ENCODE assay signal across 28 cellular contexts in genomic region chr13:27971236-27971645, GRCh38. TPM values are rescaled to one million over a fixed set of nuclear protein-coding genes. Genes with fewer than 3 reads are reported as not detected.
DNase-seq lines count a peak whose midpoint lies in the region; TF ChIP-seq lines count a peak whose summit lies in the region.
"Had no signal": no experiment of that assay in that cellular context is flagged by ENCODE, and none has a peak within 500 bp of the region (broad histone marks: within the 10 kb centered on the region; RNA-seq: fewer than 3 reads in every experiment).

No MANE protein-coding gene starts in this region.

- H3K4me3 ChIP-seq in HUES6 (ENCODE audit: low read depth, low read length) (peak overlapping the region; percentile 80; the same call in 1 of the 2 replicates), endodermal cell (ENCODE audit: low read length) (no peak overlapping the region), mesodermal cell (ENCODE audit: extremely low read depth, insufficient read depth, low read length, poor library complexity, severe bottlenecking) (no peak overlapping the region), PC-9 (no peak overlapping the region)
- H3K4me3 ChIP-seq: BLaER1 treated with 17β-estradiol and CSF1 and Interleukin-3, amounts not matched to agents 10 nM and 100 nM; heart right ventricle; smooth muscle cell; uterus had no signal

- no peaks in the 10 kb centered on the region for H3K36me3 Mint-ChIP-seq in endodermal cell (ENCODE audit: low read depth)

- no peaks in the 10 kb centered on the region for H3K79me2 ChIP-seq in PC-9 (ENCODE audit: low read depth)

- 4 to 7% methylated on average over 12 of the region's 13 CpGs for WGBS in endodermal cell (ENCODE audit: insufficient coverage in 1 of 2, insufficient read length in 1 of 2), 2 experiments
- 2% methylated on average over 12 of the region's 13 CpGs for WGBS in mesodermal cell (ENCODE audit: insufficient coverage in 2 of 2), 2 experiments

- H3K27me3 ChIP-seq in HUES6 (ENCODE audit: control insufficient read depth, insufficient read depth, low read length) (peaks cover 100% of the 10 kb centered on the region), endodermal cell (ENCODE audit: control insufficient read depth, insufficient read depth, low read length, poor library complexity, severe bottlenecking) (peaks cover 100% of the 10 kb centered on the region), PC-9 (ENCODE audit: insufficient read depth, low read depth) (peaks cover 23% of the 10 kb centered on the region)

- no peaks in the 10 kb centered on the region for H3K9me3 Mint-ChIP-seq in endodermal cell
- H3K9me3 Mint-ChIP-seq: activated T-helper 2 cell treated with anti-CD3 and anti-CD28 coated beads, Interferon-gamma antibody, Interleukin-2, Interleukin-4, amounts not matched to agents 10 μg/mL and 5 μg/mL and 100 μg/mL, durations not matched to agents 14 hours and 24 hours and 36 hours had no signal

- H3K9me3 ChIP-seq in HUES6 (ENCODE audit: control insufficient read depth, insufficient read depth, low read depth, low read length) (no peaks in the 10 kb centered on the region), endodermal cell (ENCODE audit: control insufficient read depth, low read length) (no peaks in the 10 kb centered on the region), mesodermal cell (ENCODE audit: control insufficient read depth, low read length) (no peaks in the 10 kb centered on the region), PC-9 (ENCODE audit: insufficient read depth, low read depth) (no peaks in the 10 kb centered on the region)
- H3K9me3 ChIP-seq: heart right ventricle, uterus had no signal

- intact Hi-C loops in PC-9 (cut with micrococcal nuclease; ENCODE audit: unreplicated experiment): no loop called here

- H3K9ac ChIP-seq in HUES6 (ENCODE audit: low read length) (peak overlapping the region; percentile 52), endodermal cell (ENCODE audit: extremely low read depth, low read length, poor library complexity, severe bottlenecking) (no peak overlapping the region)
- H3K9ac ChIP-seq: BLaER1 treated with 17β-estradiol and CSF1 and Interleukin-3, amounts not matched to agents 10 nM and 100 nM had no signal

- no peak overlapping the region for H2AFZ ChIP-seq in PC-9

- peaks cover 18% of the 10 kb centered on the region for H3K4me1 Mint-ChIP-seq in endodermal cell

- H3K4me1 ChIP-seq in HUES6 (ENCODE audit: control insufficient read depth, insufficient read depth, low read length): peaks cover 64% of the 10 kb centered on the region
- H3K4me1 ChIP-seq in endodermal cell (ENCODE audit: control insufficient read depth, insufficient read depth, low read length): peaks cover 3% of the 10 kb centered on the region
- H3K4me1 ChIP-seq in mesodermal cell (ENCODE audit: control insufficient read depth, insufficient read depth, low read length, poor library complexity, severe bottlenecking): peaks cover 15% of the 10 kb centered on the region
- H3K4me1 ChIP-seq in PC-9 (replicated peaks; ENCODE audit: insufficient read depth): no peaks in the 10 kb centered on the region

- H3K4me3 Mint-ChIP-seq in endodermal cell: no peak overlapping the region

- H3K27ac Mint-ChIP-seq in endodermal cell: no peak overlapping the region
- H3K27ac Mint-ChIP-seq: activated T-helper 2 cell treated with anti-CD3 and anti-CD28 coated beads, Interferon-gamma antibody, Interleukin-2, Interleukin-4, amounts not matched to agents 10 μg/mL and 5 μg/mL and 100 μg/mL, durations not matched to agents 14 hours and 24 hours and 36 hours had no signal

- no peaks in the 10 kb centered on the region for H3K9me2 ChIP-seq in PC-9 (ENCODE audit: insufficient read depth)

- H4K20me1 ChIP-seq in PC-9 (ENCODE audit: insufficient read depth): no peaks in the 10 kb centered on the region

- POLR2A ChIA-PET in PC-9 (lab: Charles Lee; ENCODE audit: unreplicated experiment): no interaction called here

- peaks cover 100% of the 10 kb centered on the region for H3K27me3 Mint-ChIP-seq in endodermal cell (ENCODE audit: insufficient read depth)

- H3K4me2 ChIP-seq in PC-9: no peak overlapping the region
- H3K4me2 ChIP-seq: BLaER1 treated with 17β-estradiol and CSF1 and Interleukin-3, amounts not matched to agents 10 nM and 100 nM had no signal

- H3K27ac ChIP-seq in HUES6 (ENCODE audit: low read depth, low read length) (no peak overlapping the region; the same call in 1 of the 2 replicates), endodermal cell (ENCODE audit: low read depth, low read length) (no peak overlapping the region), mesodermal cell (ENCODE audit: low read depth, low read length, severe bottlenecking) (peak overlapping the region; percentile 64), PC-9 (no peak overlapping the region)
- H3K27ac ChIP-seq: BLaER1 treated with 17β-estradiol and CSF1 and Interleukin-3, amounts not matched to agents 10 nM and 100 nM; heart right ventricle; HL-60; uterus; WERI-Rb-1 had no signal

- CTCF ChIA-PET in PC-9 (lab: Charles Lee): no interaction called here

- no TSS peak for BruUV-seq in PC-9 (replicated peaks; lab: Mats Ljungman, UMichigan)

- TF ChIP-seq CTCF in endodermal cell (conservative IDR thresholded peaks at IDR 0.05) (no peak), PC-9 (conservative IDR thresholded peaks at IDR 0.05) (no peak)

- no peaks in the 10 kb centered on the region for H3F3A ChIP-seq in PC-9 (ENCODE audit: insufficient read depth, low read depth)

- H3K36me3 ChIP-seq in HUES6 (ENCODE audit: control insufficient read depth, insufficient read depth, low read length): no peaks in the 10 kb centered on the region
- H3K36me3 ChIP-seq in endodermal cell (ENCODE audit: control insufficient read depth, insufficient read depth, low read length): no peaks in the 10 kb centered on the region
- H3K36me3 ChIP-seq in mesodermal cell (ENCODE audit: control insufficient read depth, insufficient read depth, low read length): no peaks in the 10 kb centered on the region
- no peaks in the 10 kb centered on the region for H3K36me3 ChIP-seq in PC-9 (ENCODE audit: low read depth)
- H3K36me3 ChIP-seq: BLaER1 treated with 17β-estradiol and CSF1 and Interleukin-3, amounts not matched to agents 10 nM and 100 nM; heart right ventricle; uterus; WERI-Rb-1 had no signal

- DNase-seq in endodermal cell (peak; percentile 92), retina (peak; percentile 52), PC-9 (no peak), NCI-H524 treated with DMSO at 0.1 percent for 48 hours (lab: John Stamatoyannopoulos, UW) (no peak), NCI-H1105 (lab: John Stamatoyannopoulos, UW) (no peak)
- DNase-seq: activated CD4-positive, alpha-beta T cell treated with anti-CD3 and anti-CD28 coated beads, Interleukin-2, amount 50 U/mL, for 1 hour; activated CD8-positive, alpha-beta memory T cell treated with anti-CD3 and anti-CD28 coated beads, Interleukin-2, amount 50 U/mL, for 48 hours; COR-L47; erythroblast; HCEC 1CT; heart right ventricle; left ventricle myocardium superior; NCI-H1105 treated with DMSO at 0.1 percent for 48 hours; NCI-H2081; NCI-H226; NCI-H748 treated with DMSO at 0.1 percent for 48 hours; nucleus accumbens; uterus; WERI-Rb-1 had no signal

RNA-seq across cellular contexts. Expression of gene CDX2, which starts 2.1 kb away (rescaled TPM):
- not detected for total RNA-seq in endodermal cell
- 1.0 TPM for polyA plus RNA-seq in endodermal cell (2013, experiment 1 of 2)
- 0.58 TPM for polyA plus RNA-seq in endodermal cell (2013, experiment 2 of 2)
- polyA plus RNA-seq in mesodermal cell (2013, experiment 1 of 2): 16.1 TPM
- polyA plus RNA-seq in mesodermal cell (2013, experiment 2 of 2): 22.0 TPM
- not detected in 2 replicates for total RNA-seq in PC-9 (2021)
- total RNA-seq: activated T-helper 2 cell treated with anti-CD3 and anti-CD28 coated beads, Interferon-gamma antibody, Interleukin-2, Interleukin-4, amounts not matched to agents 10 μg/mL and 5 μg/mL and 100 μg/mL, durations not matched to agents 14 hours and 24 hours and 36 hours; Daoy; fibroblast of villous mesenchyme; heart right ventricle; left ventricle myocardium superior had no signal
- polyA plus RNA-seq: AG04450, heart right ventricle had no signal

RNA-seq across cellular contexts. Expression of gene URAD, which starts 17.3 kb away (rescaled TPM):
- not detected for total RNA-seq in endodermal cell
- 0.50 TPM for polyA plus RNA-seq in endodermal cell (2013, experiment 1 of 2)
- 0.50 TPM for polyA plus RNA-seq in endodermal cell (2013, experiment 2 of 2)
- polyA plus RNA-seq in mesodermal cell (2013, experiment 1 of 2): 3.4 TPM
- polyA plus RNA-seq in mesodermal cell (2013, experiment 2 of 2): 4.1 TPM
- total RNA-seq in PC-9 (2021): not detected in 2 replicates
- total RNA-seq: activated T-helper 2 cell treated with anti-CD3 and anti-CD28 coated beads, Interferon-gamma antibody, Interleukin-2, Interleukin-4, amounts not matched to agents 10 μg/mL and 5 μg/mL and 100 μg/mL, durations not matched to agents 14 hours and 24 hours and 36 hours; Daoy; fibroblast of villous mesenchyme; heart right ventricle; left ventricle myocardium superior; smooth muscle cell; uterus had no signal
- polyA plus RNA-seq: AG04450, smooth muscle cell had no signal

RNA-seq across cellular contexts. Expression of gene PDX1, which starts 51.4 kb away (rescaled TPM):
- total RNA-seq in endodermal cell (not detected), PC-9 (2021) (not detected in 2 replicates)
- polyA plus RNA-seq in endodermal cell (2013, experiment 1 of 2): not detected
- not detected for polyA plus RNA-seq in endodermal cell (2013, experiment 2 of 2)
- not detected for polyA plus RNA-seq in mesodermal cell (2013, experiment 1 of 2)
- not detected for polyA plus RNA-seq in mesodermal cell (2013, experiment 2 of 2)
- total RNA-seq: activated T-helper 2 cell treated with anti-CD3 and anti-CD28 coated beads, Interferon-gamma antibody, Interleukin-2, Interleukin-4, amounts not matched to agents 10 μg/mL and 5 μg/mL and 100 μg/mL, durations not matched to agents 14 hours and 24 hours and 36 hours; Daoy; fibroblast of villous mesenchyme; heart right ventricle; left ventricle myocardium superior; smooth muscle cell; uterus had no signal
- polyA plus RNA-seq: AG04450, heart right ventricle, smooth muscle cell had no signal

Comparison
In these comparisons a context has a peak if more than half of its experiments do, and no peak if none do; other contexts are left out.
1. DNase-seq: peak in endodermal cell (single experiment) and retina (single experiment); none in PC-9 (0 of 2), NCI-H524 treated with DMSO at 0.1 percent for 48 hours (single experiment) and NCI-H1105 (single experiment).